Comparison of ENCODE assay signal across 21 cellular contexts in the genomic region with DNA sequence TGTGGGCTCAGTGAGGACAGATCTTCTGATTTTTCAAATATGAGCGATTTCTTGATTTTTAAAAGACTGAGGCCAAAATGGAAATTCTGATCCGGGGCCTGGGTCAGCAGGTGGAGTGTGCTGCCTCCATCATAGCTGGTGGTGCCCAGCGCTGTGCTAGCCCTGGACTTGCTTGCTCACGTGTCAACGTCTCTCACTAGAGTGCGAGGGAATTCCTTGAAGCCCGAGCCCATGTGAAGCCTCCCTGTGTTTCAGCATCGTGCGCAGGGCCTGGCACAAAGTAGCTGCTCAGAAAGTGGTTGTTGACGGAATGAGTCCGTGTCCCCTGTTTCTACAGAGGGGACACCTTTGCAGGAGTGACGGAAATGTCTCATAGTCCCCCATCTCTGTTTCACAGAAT. TPM values are rescaled to one million over a fixed set of nuclear protein-coding genes. Genes with fewer than 3 reads are reported as not detected.
A peak's percentile ranks its signal among the peaks of the same experiment; 100 is the strongest.
DNase-seq lines count a peak whose midpoint lies in the region; ATAC-seq and TF ChIP-seq lines count a peak whose summit lies in the region.
"Had no signal": no experiment of that assay in that cellular context is flagged by ENCODE, and none has a peak within 500 bp of the region (broad histone marks: within the 10 kb centered on the region; RNA-seq: fewer than 3 reads in every experiment).

No MANE protein-coding gene starts in this region.

- no peaks in the 10 kb centered on the region for H3K9me3 ChIP-seq in naive thymus-derived CD4-positive, alpha-beta T cell (ENCODE audit: control insufficient read depth in 2 of 3, low read length in 3 of 3)
- H3K9me3 ChIP-seq in Caco-2, result no peaks in the 10 kb centered on the region
- H3K9me3 ChIP-seq: thoracic aorta had no signal

- H3K27ac ChIP-seq in naive thymus-derived CD4-positive, alpha-beta T cell (ENCODE audit: low read depth, low read length), result peak overlapping the region; percentile 64
- H3K27ac ChIP-seq: parathyroid adenoma, WERI-Rb-1 had no signal

- BruUV-seq in Caco-2 (replicated peaks; lab: Mats Ljungman, UMichigan), result no TSS peak

- peak overlapping the region; percentile 80 for H3K4me3 Mint-ChIP-seq in activated T-helper 17 cell treated with anti-CD3 and anti-CD28 coated beads, Interleukin-2, amount 50 U/mL, for 72 hours
- peak overlapping the region in 8 of 10 donors; percentile 72 to 88 (median 84) for H3K4me3 Mint-ChIP-seq in naive thymus-derived CD4-positive, alpha-beta T cell
- no peak overlapping the region for H3K4me3 Mint-ChIP-seq in Caco-2 (ENCODE audit: unreplicated experiment)

- H3K27me3 ChIP-seq in naive thymus-derived CD4-positive, alpha-beta T cell (ENCODE audit: control insufficient read depth in 2 of 2, insufficient read depth in 2 of 2, low read length in 2 of 2), result no peaks in the 10 kb centered on the region
- no peaks in the 10 kb centered on the region for H3K27me3 ChIP-seq in Caco-2 (replicated peaks; ENCODE audit: control insufficient read depth, insufficient read depth, low read length)

- H3K27me3 Mint-ChIP-seq in activated T-helper 17 cell treated with anti-CD3 and anti-CD28 coated beads, Interleukin-2, amount 50 U/mL, for 72 hours, result no peaks in the 10 kb centered on the region
- H3K27me3 Mint-ChIP-seq in naive thymus-derived CD4-positive, alpha-beta T cell, result no peaks in the 10 kb centered on the region
- no peaks in the 10 kb centered on the region for H3K27me3 Mint-ChIP-seq in Caco-2 (ENCODE audit: insufficient read depth, unreplicated experiment)
- H3K27me3 Mint-ChIP-seq: naive B cell had no signal

- H3K4me1 ChIP-seq in naive thymus-derived CD4-positive, alpha-beta T cell (ENCODE audit: control insufficient read depth in 2 of 2, insufficient read depth in 2 of 2, low read length in 2 of 2), result peaks cover 60 to 61% of the 10 kb centered on the region in 2 donors
- peaks cover 3% of the 10 kb centered on the region for H3K4me1 ChIP-seq in Caco-2
- H3K4me1 ChIP-seq: parathyroid adenoma had no signal

- no peaks in the 10 kb centered on the region for H3K9me3 Mint-ChIP-seq in activated T-helper 17 cell treated with anti-CD3 and anti-CD28 coated beads, Interleukin-2, amount 50 U/mL, for 72 hours
- no peaks in the 10 kb centered on the region for H3K9me3 Mint-ChIP-seq in naive thymus-derived CD4-positive, alpha-beta T cell
- no peaks in the 10 kb centered on the region for H3K9me3 Mint-ChIP-seq in Caco-2 (ENCODE audit: unreplicated experiment)
- H3K9me3 Mint-ChIP-seq: naive B cell had no signal

- H3K4me1 Mint-ChIP-seq in activated T-helper 17 cell treated with anti-CD3 and anti-CD28 coated beads, Interleukin-2, amount 50 U/mL, for 72 hours, result peaks cover 37% of the 10 kb centered on the region
- peaks cover 54 to 88% (median 74%) of the 10 kb centered on the region in 7 donors for H3K4me1 Mint-ChIP-seq in naive thymus-derived CD4-positive, alpha-beta T cell
- peaks cover 9% of the 10 kb centered on the region for H3K4me1 Mint-ChIP-seq in Caco-2 (ENCODE audit: low read depth, unreplicated experiment)

- peaks cover 20% of the 10 kb centered on the region for H3K36me3 Mint-ChIP-seq in activated T-helper 17 cell treated with anti-CD3 and anti-CD28 coated beads, Interleukin-2, amount 50 U/mL, for 72 hours (ENCODE audit: low read depth)
- H3K36me3 Mint-ChIP-seq in naive thymus-derived CD4-positive, alpha-beta T cell, result peaks cover 0 to 9% (median 0%) of the 10 kb centered on the region in 5 donors
- peaks cover 99% of the 10 kb centered on the region for H3K36me3 Mint-ChIP-seq in Caco-2 (ENCODE audit: insufficient read depth, unreplicated experiment)
- H3K36me3 Mint-ChIP-seq: naive B cell had no signal

- no peak overlapping the region for H3K27ac Mint-ChIP-seq in activated T-helper 17 cell treated with anti-CD3 and anti-CD28 coated beads, Interleukin-2, amount 50 U/mL, for 72 hours
- H3K27ac Mint-ChIP-seq in naive thymus-derived CD4-positive, alpha-beta T cell, result peak overlapping the region; percentile 85 to 97 (median 94)
- H3K27ac Mint-ChIP-seq in Caco-2 (ENCODE audit: unreplicated experiment), result no peak overlapping the region

- TF ChIP-seq CTCF in Caco-2 (IDR thresholded peaks at IDR 0.05; ENCODE audit: insufficient read depth in 1 of 2, low read depth in 1 of 2, low read length in 1 of 2, severe bottlenecking in 1 of 2, unreplicated experiment in 1 of 2), result no peak

- POLR2A ChIA-PET in naive thymus-derived CD4-positive, alpha-beta T cell (lab: Charles Lee), result interaction anchor here (1.4 to 3.7 kb wide), 5 partner anchors 9 to 104 kb away, joined by 4 to 23 read pairs (median 6); a partner anchor contains a TSS
- POLR2A ChIA-PET in Caco-2 (lab: Charles Lee), result no interaction called here

- CTCF ChIA-PET in naive thymus-derived CD4-positive, alpha-beta T cell (lab: Charles Lee), result interaction anchor here (1.0 to 1.7 kb wide), 4 partner anchors 65 to 239 kb away, joined by 3 to 4 read pairs (median 4); no protein-coding TSS in a partner anchor
- CTCF ChIA-PET in Caco-2 (lab: Charles Lee), result no interaction called here

- intact Hi-C loops in left ventricle myocardium superior (cut with micrococcal nuclease), result no loop called here
- intact Hi-C loops in Right ventricle myocardium inferior (cut with DNase I), result no loop called here
- intact Hi-C loops in naive thymus-derived CD4-positive, alpha-beta T cell (cut with micrococcal nuclease), result loop anchor here (5.0 kb wide), 4 partner anchors 37 to 102 kb away; a partner anchor contains a TSS
- intact Hi-C loops in Caco-2 (cut with micrococcal nuclease; ENCODE audit: unreplicated experiment), result no loop called here

- peak; percentile 9 for DNase-seq in left ventricle myocardium superior
- no peak for DNase-seq in Right ventricle myocardium inferior (ENCODE audit: missing footprints)
- DNase-seq in naive thymus-derived CD4-positive, alpha-beta T cell, result no peak
- DNase-seq in Caco-2, result no peak
- no peak for DNase-seq in NOMO-1 treated with DMSO at 0.1 percent for 48 hours (lab: John Stamatoyannopoulos, UW; ENCODE audit: unreplicated experiment)
- DNase-seq: anterior cingulate cortex, DMS79, GOT3, mesenchymal stem cell, naive B cell, NCI-H187 treated with DMSO at 0.1 percent for 48 hours, NCI-H2227 treated with DMSO at 0.1 percent for 48 hours, NCI-H748 treated with DMSO at 0.1 percent for 48 hours, SIG-M5 had no signal

- no peak for ATAC-seq in left ventricle myocardium superior
- no peak for ATAC-seq in Right ventricle myocardium inferior
- ATAC-seq in activated T-helper 17 cell treated with anti-CD3 and anti-CD28 coated beads, Interleukin-2, amount 50 U/mL, for 72 hours (replicated peaks), result no peak
- no peak for ATAC-seq in naive thymus-derived CD4-positive, alpha-beta T cell
- no peak for ATAC-seq in HG03521 (IDR thresholded peaks at IDR 0.05; ENCODE audit: unreplicated experiment)
- ATAC-seq: K562, sciatic nerve had no signal

- H3K36me3 ChIP-seq in naive thymus-derived CD4-positive, alpha-beta T cell (ENCODE audit: control insufficient read depth in 2 of 3, insufficient read depth in 3 of 3, low read length in 3 of 3), result no peaks in the 10 kb centered on the region
- peaks cover 5% of the 10 kb centered on the region for H3K36me3 ChIP-seq in Caco-2 (ENCODE audit: control insufficient read depth, insufficient read depth, low read length)
- H3K36me3 ChIP-seq: WERI-Rb-1 had no signal

- no peak overlapping the region for H3K4me3 ChIP-seq in naive thymus-derived CD4-positive, alpha-beta T cell (ENCODE audit: low read length)
- no peak overlapping the region for H3K4me3 ChIP-seq in Caco-2 (ENCODE audit: low read depth, low read length)
- H3K4me3 ChIP-seq: K562, thoracic aorta had no signal

RNA-seq across cellular contexts. Expression of a gene that starts 50.5 kb away (rescaled TPM):
- total RNA-seq in left ventricle myocardium superior (115 TPM), Right ventricle myocardium inferior (139 TPM), Caco-2 (2022) (70.8 and 71.1 TPM in 2 replicates)
- 10 to 100 TPM; 23.0 to 85.8 TPM for total RNA-seq in activated T-helper 17 cell treated with anti-CD3 and anti-CD28 coated beads, Interleukin-2, amount 50 U/mL, for 72 hours
- 10 to 100 TPM in 3 of 5 experiments, 1 to 10 TPM in 2; 5.8 to 43.4 (median 12.6) TPM for total RNA-seq in naive thymus-derived CD4-positive, alpha-beta T cell
- polyA plus RNA-seq in naive thymus-derived CD4-positive, alpha-beta T cell, result 10 to 100 TPM in 1 of 2 donors, 1 to 10 TPM in 1; 4.9 to 11.6 TPM

Comparison
In these comparisons a context has a peak if more than half of its experiments do, and no peak if none do; other contexts are left out.
1. H3K27ac Mint-ChIP-seq: peak in naive thymus-derived CD4-positive, alpha-beta T cell (9 of 9); none in activated T-helper 17 cell treated with anti-CD3 and anti-CD28 coated beads, Interleukin-2, amount 50 U/mL, for 72 hours (single experiment) and Caco-2 (single experiment).
2. intact Hi-C loops: an anchor here in naive thymus-derived CD4-positive, alpha-beta T cell (5.0 kb wide); none called in left ventricle myocardium superior, Right ventricle myocardium inferior and Caco-2.